16 cellular contexts compared by ENCODE assay signal in genomic region chr4:77938560-77938959, GRCh38.
DNase-seq lines count a peak whose midpoint lies in the region; ATAC-seq and TF ChIP-seq lines count a peak whose summit lies in the region.
"Had no signal": no experiment of that assay in that cellular context is flagged by ENCODE, and none has a peak within 500 bp of the region (broad histone marks: within the 10 kb centered on the region; RNA-seq: fewer than 3 reads in every experiment).

No MANE protein-coding gene starts in this region.

- CTCF ChIA-PET in HCT116 (lab: Charles Lee) (interaction anchor here (1.0 kb wide), 1 partner anchor 10 kb away, joined by 4 read pairs; no protein-coding TSS in a partner anchor), WTC11 (lab: Charles Lee) (interaction anchor here (1.3 kb wide), 1 partner anchor 56 kb away, joined by 3 read pairs; no protein-coding TSS in a partner anchor)

- H3K4me1 ChIP-seq in HCT116 (ENCODE audit: control insufficient read depth in 1 of 2, insufficient read depth in 2 of 2, low read length in 2 of 2), result no peaks in the 10 kb centered on the region
- no peaks in the 10 kb centered on the region for H3K4me1 ChIP-seq in heart right ventricle
- H3K4me1 ChIP-seq: A549, BE2C had no signal

- intact Hi-C loops in HCT116 (cut with micrococcal nuclease), result no loop called here
- intact Hi-C loops in heart right ventricle (cut with DNase I), result no loop called here

- H3K36me3 Mint-ChIP-seq in WTC11, result peaks cover 13% of the 10 kb centered on the region
- H3K36me3 Mint-ChIP-seq in glutamatergic neuron (ENCODE audit: unreplicated experiment), result peaks cover 7% of the 10 kb centered on the region

- no peak overlapping the region for H3K27ac ChIP-seq in HCT116 (ENCODE audit: low read depth, low read length)
- H3K27ac ChIP-seq in heart right ventricle, result no peak overlapping the region
- H3K27ac ChIP-seq: A549, C4-2B, KMS-11 had no signal

- H3K9me3 Mint-ChIP-seq in WTC11 (peaks cover 7% of the 10 kb centered on the region; the same call in 1 of the 2 replicates), glutamatergic neuron (ENCODE audit: unreplicated experiment) (no peaks in the 10 kb centered on the region)

- no peaks in the 10 kb centered on the region for H3K9me3 ChIP-seq in HCT116 (ENCODE audit: control insufficient read depth in 1 of 2, insufficient read depth in 1 of 2, low read depth in 1 of 2, low read length in 2 of 2)
- peaks cover 0 to 21% (median 0%) of the 10 kb centered on the region in 11 donors for H3K9me3 ChIP-seq in heart right ventricle
- H3K9me3 ChIP-seq: A549, BE2C had no signal

- H3K27ac Mint-ChIP-seq in WTC11, result no peak overlapping the region
- H3K27ac Mint-ChIP-seq in glutamatergic neuron (ENCODE audit: unreplicated experiment), result peak overlapping the region; percentile 39
- H3K27ac Mint-ChIP-seq: IgD-negative memory B cell had no signal

- no peak overlapping the region for H3K4me3 ChIP-seq in HCT116 (replicated peaks in 1 of 2; ENCODE audit: low read depth in 1 of 2, low read length in 2 of 2)
- H3K4me3 ChIP-seq in heart right ventricle, result no peak overlapping the region
- H3K4me3 ChIP-seq: A549 had no signal

- H3K79me2 ChIP-seq in HCT116 (ENCODE audit: insufficient read depth, low read length), result peaks cover 14% of the 10 kb centered on the region

- no peaks in the 10 kb centered on the region for H3K9me2 ChIP-seq in HCT116 (ENCODE audit: insufficient read depth)

- WGBS in heart right ventricle, 2 donors, result 94 to 100% methylated on average over 1 of the region's 1 CpG

- H3K4me3 Mint-ChIP-seq in WTC11 (no peak overlapping the region), glutamatergic neuron (ENCODE audit: unreplicated experiment) (no peak overlapping the region)
- H3K4me3 Mint-ChIP-seq: CD4-positive, alpha-beta memory T cell; IgD-negative memory B cell had no signal

- RAD21 ChIA-PET in HCT116 (lab: Charles Lee; ENCODE audit: low non-redundant PET in 1 of 2, low total read pairs in 2 of 2, uncharacterized antibody in 2 of 2, unreplicated experiment in 2 of 2), result no interaction called here

- H4K20me1 ChIP-seq in HCT116 (ENCODE audit: insufficient read depth), result no peaks in the 10 kb centered on the region

- H3K9ac ChIP-seq in HCT116 (ENCODE audit: low read length), result no peak overlapping the region
- H3K9ac ChIP-seq: KMS-11 had no signal

- H3K27me3 ChIP-seq in HCT116 (ENCODE audit: insufficient read depth, low read length) (no peaks in the 10 kb centered on the region), heart right ventricle (no peaks in the 10 kb centered on the region)
- H3K27me3 ChIP-seq: BE2C had no signal

- DNase-seq in HCT116 (ENCODE audit: low read depth, low spot score) (no peak), WTC11 (ENCODE audit: low spot score) (no peak), glutamatergic neuron (no peak), heart right ventricle (no peak)
- DNase-seq: BE2C, DMS79, EL had no signal

- no TSS peak for BruUV-seq in HCT116 (replicated peaks; lab: Mats Ljungman, UMichigan)

- no peak overlapping the region for H2AFZ ChIP-seq in HCT116 (ENCODE audit: low read depth, low read length, poor library complexity, severe bottlenecking)

- TF ChIP-seq RAD21 in HCT116 (IDR thresholded peaks at IDR 0.05; ENCODE audit: low read depth), result no peak

- no peaks in the 10 kb centered on the region for H3K27me3 Mint-ChIP-seq in WTC11 (ENCODE audit: low read depth)
- peaks cover 4% of the 10 kb centered on the region for H3K27me3 Mint-ChIP-seq in glutamatergic neuron (ENCODE audit: unreplicated experiment)
- H3K27me3 Mint-ChIP-seq: CD4-positive, alpha-beta memory T cell; IgD-negative memory B cell had no signal

- POLR2A ChIA-PET in HCT116 (lab: Charles Lee), result no interaction called here
- POLR2A ChIA-PET in WTC11 (lab: Charles Lee), result interaction anchor here (0.6 to 0.8 kb wide), 2 partner anchors 12 to 76 kb away, joined by 3 to 4 read pairs; partner anchors contain the start of gene MRPL1

- peak; percentile 54; the same call in 1 of the 2 replicates for ATAC-seq in HCT116
- ATAC-seq in WTC11, result peak; percentile 78
- ATAC-seq in GM19452 (IDR thresholded peaks at IDR 0.05; ENCODE audit: unreplicated experiment), result no peak
- ATAC-seq in GM21528 (IDR thresholded peaks at IDR 0.05; ENCODE audit: low FRiP score, unreplicated experiment), result no peak
- no peak for ATAC-seq in GM21786 (IDR thresholded peaks at IDR 0.05; ENCODE audit: unreplicated experiment)
- ATAC-seq in heart right ventricle, result no peak
- ATAC-seq: A549 had no signal

- no peak overlapping the region for H3K4me2 ChIP-seq in HCT116 (ENCODE audit: low read length)
- H3K4me2 ChIP-seq: A549, KMS-11 had no signal

- H3K36me3 ChIP-seq in HCT116 (ENCODE audit: control insufficient read depth in 1 of 2, insufficient read depth in 2 of 2, low read length in 2 of 2), result no peaks in the 10 kb centered on the region
- H3K36me3 ChIP-seq in heart right ventricle, result peaks cover 0 to 32% (median 0%) of the 10 kb centered on the region in 9 donors
- H3K36me3 ChIP-seq: BE2C had no signal

- H3K4me1 Mint-ChIP-seq in WTC11 (no peaks in the 10 kb centered on the region), glutamatergic neuron (ENCODE audit: low read depth, unreplicated experiment) (no peaks in the 10 kb centered on the region)
- H3K4me1 Mint-ChIP-seq: IgD-negative memory B cell had no signal

- no peak for TF ChIP-seq POLR2A in HCT116 (IDR thresholded peaks at IDR 0.05; ENCODE audit: borderline replicate concordance, extremely low read depth, insufficient read depth, insufficient read length)

- TF ChIP-seq CTCF in GM12873 (IDR thresholded peaks at IDR 0.05; ENCODE audit: insufficient read depth, low read depth, low read length, missing control alignments), result peak; percentile 27
- 0 out of 6 replicates have a peak, but pooled peaks of 1 of the 3 experiments have one; percentile 21 for TF ChIP-seq CTCF in HCT116 (IDR thresholded peaks at IDR 0.05 in 2 of 3, conservative IDR thresholded peaks at IDR 0.05 in 1 of 3; ENCODE audit: borderline replicate concordance in 1 of 3, insufficient read depth in 1 of 3, low read depth in 2 of 3, low read length in 2 of 3)
- no peak for TF ChIP-seq CTCF in WTC11 (IDR thresholded peaks at IDR 0.05)
- no peak for TF ChIP-seq CTCF in glutamatergic neuron (IDR thresholded peaks at IDR 0.05; ENCODE audit: partially characterized antibody, unreplicated experiment)
- TF ChIP-seq CTCF in heart right ventricle (IDR thresholded peaks at IDR 0.05), result no peak

TF ChIP-seq in HCT116, 20 proteins besides CTCF, POLR2A, EP300 and RAD21:
- TF ChIP-seq FOSL1 (IDR thresholded peaks at IDR 0.05; ENCODE audit: low read depth) (no peak), SRF (IDR thresholded peaks at IDR 0.05; ENCODE audit: low read depth) (no peak), ZFX (IDR thresholded peaks at IDR 0.05) (no peak), ELF1 (IDR thresholded peaks at IDR 0.05; ENCODE audit: borderline replicate concordance, low read depth) (no peak), JUND (IDR thresholded peaks at IDR 0.05) (no peak), TCF7L2 (IDR thresholded peaks at IDR 0.05; ENCODE audit: borderline replicate concordance, extremely low read depth, insufficient read depth, insufficient read length) (no peak), ZNF274 (IDR thresholded peaks at IDR 0.05; ENCODE audit: low read depth, low read length) (no peak), CEBPB (IDR thresholded peaks at IDR 0.05; ENCODE audit: low read depth) (no peak)

TF ChIP-seq in WTC11, 78 proteins besides CTCF, POLR2A, EP300 and RAD21:
- no peak for TF ChIP-seq ATF2 (CRISPR knock-in tag; IDR thresholded peaks at IDR 0.05; ENCODE audit: borderline replicate concordance, low read depth)
- TF ChIP-seq JUN (CRISPR knock-in tag; IDR thresholded peaks at IDR 0.05), result no peak

Comparison
In these comparisons a context has a peak if more than half of its experiments do, and no peak if none do; other contexts are left out.
1. ATAC-seq: peak in HCT116 (single experiment) and WTC11 (single experiment); none in GM19452 (single experiment), GM21528 (single experiment), GM21786 (single experiment) and heart right ventricle (0 of 8).